ENCODE assay signal across 1 cellular context in the genomic region with DNA sequence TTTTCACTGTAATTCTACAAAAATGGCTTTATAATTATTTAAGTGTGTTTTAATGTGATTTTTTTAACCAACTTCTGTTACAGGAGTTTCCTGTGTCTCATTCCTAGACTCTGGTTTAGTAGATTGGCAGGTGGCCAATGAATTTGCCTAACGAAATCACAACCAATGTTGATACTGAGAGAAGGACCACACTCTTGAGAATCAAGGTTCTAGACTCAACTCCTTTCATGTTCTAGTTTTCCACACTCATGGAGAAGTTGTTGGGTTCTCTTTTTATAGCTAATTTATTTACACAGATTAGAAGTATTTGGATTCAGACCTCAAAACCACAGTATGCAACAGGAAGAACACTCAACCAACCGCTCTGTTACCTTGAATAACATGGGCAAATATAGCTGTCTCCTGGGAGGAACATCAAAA.
TF ChIP-seq lines count a peak whose summit lies in the region.

No MANE protein-coding gene starts in this region.

TF ChIP-seq in K562, 482 proteins besides CTCF, POLR2A, EP300 and RAD21:
- TF ChIP-seq DACH1 (IDR thresholded peaks at IDR 0.05; ENCODE audit: partially characterized antibody) = no peak
- TF ChIP-seq NFIC (IDR thresholded peaks at IDR 0.05) = peak; percentile 79
